Comparison of ENCODE assay signal across 1 cellular context in genomic region chr6:31659649-31660223, GRCh38.
TF ChIP-seq lines count a peak whose summit lies in the region.

No MANE protein-coding gene starts in this region.

TF ChIP-seq in GM12878, 131 proteins besides CTCF, POLR2A, EP300 and RAD21:
- TF ChIP-seq IKZF2 (IDR thresholded peaks at IDR 0.05) (0 out of 4 replicates have a peak, but pooled peaks of 1 of the 2 experiments have one; percentile 32), IKZF1 (conservative IDR thresholded peaks at IDR 0.05) (peak; percentile 38; the same call in 1 of the 2 replicates), SIN3A (IDR thresholded peaks at IDR 0.05; ENCODE audit: low read depth, low read length) (peak; percentile 27; the same call in 1 of the 2 replicates), NR2C2 (IDR thresholded peaks at IDR 0.05; ENCODE audit: borderline replicate concordance, control insufficient read depth, insufficient read length, low read depth) (no peak), REST (IDR thresholded peaks at IDR 0.05; ENCODE audit: low read depth, low read length) (peak; percentile 75), SPI1 (IDR thresholded peaks at IDR 0.05; ENCODE audit: borderline replicate concordance, insufficient read depth, low read depth, low read length) (0 out of 2 replicates have a peak, but pooled peaks have one; percentile 2), E2F4 (IDR thresholded peaks at IDR 0.05; ENCODE audit: low read depth, low read length) (no peak), HDAC6 (IDR thresholded peaks at IDR 0.05; ENCODE audit: unreplicated experiment) (no peak), CHD1 (IDR thresholded peaks at IDR 0.05; ENCODE audit: low read depth, low read length) (no peak), EED (IDR thresholded peaks at IDR 0.05; ENCODE audit: low read depth) (peak; percentile 38; the same call in 1 of the 2 replicates), MAX (IDR thresholded peaks at IDR 0.05; ENCODE audit: low read depth, low read length) (peak; percentile 29; the same call in 1 of the 2 replicates), MTA2 (IDR thresholded peaks at IDR 0.05; ENCODE audit: low read depth) (peak; percentile 17; the same call in 1 of the 2 replicates)
